2 cellular contexts compared by ENCODE assay signal in genomic region chr9:97591535-97591934, GRCh38.
TF ChIP-seq lines count a peak whose summit lies in the region.

No MANE protein-coding gene starts in this region.

TF ChIP-seq in GM23338, 12 proteins besides CTCF, POLR2A, EP300 and RAD21:
- TF ChIP-seq ZNF331 (CRISPR knock-in tag; IDR thresholded peaks at IDR 0.05; ENCODE audit: low read depth) (no peak), EZH2phosphoT487 (IDR thresholded peaks at IDR 0.05; ENCODE audit: unreplicated experiment) (no peak), STAT1 (IDR thresholded peaks at IDR 0.05; ENCODE audit: unreplicated experiment) (no peak), ETS1 (IDR thresholded peaks at IDR 0.05) (no peak), ZNF114 (CRISPR knock-in tag; IDR thresholded peaks at IDR 0.05) (no peak), EZH2 (IDR thresholded peaks at IDR 0.05; ENCODE audit: low read depth, unreplicated experiment) (no peak)
- TF ChIP-seq, protein P1, sequence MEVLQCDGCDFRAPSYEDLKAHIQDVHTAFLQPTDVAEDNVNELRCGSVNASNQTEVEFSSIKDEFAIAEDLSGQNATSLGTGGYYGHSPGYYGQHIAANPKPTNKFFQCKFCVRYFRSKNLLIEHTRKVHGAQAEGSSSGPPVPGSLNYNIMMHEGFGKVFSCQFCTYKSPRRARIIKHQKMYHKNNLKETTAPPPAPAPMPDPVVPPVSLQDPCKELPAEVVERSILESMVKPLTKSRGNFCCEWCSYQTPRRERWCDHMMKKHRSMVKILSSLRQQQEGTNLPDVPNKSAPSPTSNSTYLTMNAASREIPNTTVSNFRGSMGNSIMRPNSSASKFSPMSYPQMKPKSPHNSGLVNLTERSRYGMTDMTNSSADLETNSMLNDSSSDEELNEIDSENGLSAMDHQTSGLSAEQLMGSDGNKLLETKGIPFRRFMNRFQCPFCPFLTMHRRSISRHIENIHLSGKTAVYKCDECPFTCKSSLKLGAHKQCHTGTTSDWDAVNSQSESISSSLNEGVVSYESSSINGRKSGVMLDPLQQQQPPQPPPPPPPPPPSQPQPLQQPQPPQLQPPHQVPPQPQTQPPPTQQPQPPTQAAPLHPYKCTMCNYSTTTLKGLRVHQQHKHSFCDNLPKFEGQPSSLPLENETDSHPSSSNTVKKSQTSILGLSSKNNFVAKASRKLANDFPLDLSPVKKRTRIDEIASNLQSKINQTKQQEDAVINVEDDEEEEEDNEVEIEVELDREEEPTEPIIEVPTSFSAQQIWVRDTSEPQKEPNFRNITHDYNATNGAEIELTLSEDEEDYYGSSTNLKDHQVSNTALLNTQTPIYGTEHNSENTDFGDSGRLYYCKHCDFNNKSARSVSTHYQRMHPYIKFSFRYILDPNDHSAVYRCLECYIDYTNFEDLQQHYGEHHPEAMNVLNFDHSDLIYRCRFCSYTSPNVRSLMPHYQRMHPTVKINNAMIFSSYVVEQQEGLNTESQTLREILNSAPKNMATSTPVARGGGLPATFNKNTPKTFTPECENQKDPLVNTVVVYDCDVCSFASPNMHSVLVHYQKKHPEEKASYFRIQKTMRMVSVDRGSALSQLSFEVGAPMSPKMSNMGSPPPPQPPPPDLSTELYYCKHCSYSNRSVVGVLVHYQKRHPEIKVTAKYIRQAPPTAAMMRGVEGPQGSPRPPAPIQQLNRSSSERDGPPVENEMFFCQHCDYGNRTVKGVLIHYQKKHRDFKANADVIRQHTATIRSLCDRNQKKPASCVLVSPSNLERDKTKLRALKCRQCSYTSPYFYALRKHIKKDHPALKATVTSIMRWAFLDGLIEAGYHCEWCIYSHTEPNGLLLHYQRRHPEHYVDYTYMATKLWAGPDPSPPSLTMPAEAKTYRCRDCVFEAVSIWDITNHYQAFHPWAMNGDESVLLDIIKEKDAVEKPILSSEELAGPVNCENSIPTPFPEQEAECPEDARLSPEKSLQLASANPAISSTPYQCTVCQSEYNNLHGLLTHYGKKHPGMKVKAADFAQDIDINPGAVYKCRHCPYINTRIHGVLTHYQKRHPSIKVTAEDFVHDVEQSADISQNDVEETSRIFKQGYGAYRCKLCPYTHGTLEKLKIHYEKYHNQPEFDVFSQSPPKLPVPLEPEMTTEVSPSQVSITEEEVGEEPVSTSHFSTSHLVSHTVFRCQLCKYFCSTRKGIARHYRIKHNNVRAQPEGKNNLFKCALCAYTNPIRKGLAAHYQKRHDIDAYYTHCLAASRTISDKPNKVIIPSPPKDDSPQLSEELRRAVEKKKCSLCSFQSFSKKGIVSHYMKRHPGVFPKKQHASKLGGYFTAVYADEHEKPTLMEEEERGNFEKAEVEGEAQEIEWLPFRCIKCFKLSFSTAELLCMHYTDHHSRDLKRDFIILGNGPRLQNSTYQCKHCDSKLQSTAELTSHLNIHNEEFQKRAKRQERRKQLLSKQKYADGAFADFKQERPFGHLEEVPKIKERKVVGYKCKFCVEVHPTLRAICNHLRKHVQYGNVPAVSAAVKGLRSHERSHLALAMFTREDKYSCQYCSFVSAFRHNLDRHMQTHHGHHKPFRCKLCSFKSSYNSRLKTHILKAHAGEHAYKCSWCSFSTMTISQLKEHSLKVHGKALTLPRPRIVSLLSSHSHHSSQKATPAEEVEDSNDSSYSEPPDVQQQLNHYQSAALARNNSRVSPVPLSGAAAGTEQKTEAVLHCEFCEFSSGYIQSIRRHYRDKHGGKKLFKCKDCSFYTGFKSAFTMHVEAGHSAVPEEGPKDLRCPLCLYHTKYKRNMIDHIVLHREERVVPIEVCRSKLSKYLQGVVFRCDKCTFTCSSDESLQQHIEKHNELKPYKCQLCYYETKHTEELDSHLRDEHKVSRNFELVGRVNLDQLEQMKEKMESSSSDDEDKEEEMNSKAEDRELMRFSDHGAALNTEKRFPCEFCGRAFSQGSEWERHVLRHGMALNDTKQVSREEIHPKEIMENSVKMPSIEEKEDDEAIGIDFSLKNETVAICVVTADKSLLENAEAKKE (CRISPR knock-in tag; IDR thresholded peaks at IDR 0.05), result no peak

TF ChIP-seq in H1, 55 proteins besides CTCF, POLR2A, EP300 and RAD21:
- TF ChIP-seq, protein P2, sequence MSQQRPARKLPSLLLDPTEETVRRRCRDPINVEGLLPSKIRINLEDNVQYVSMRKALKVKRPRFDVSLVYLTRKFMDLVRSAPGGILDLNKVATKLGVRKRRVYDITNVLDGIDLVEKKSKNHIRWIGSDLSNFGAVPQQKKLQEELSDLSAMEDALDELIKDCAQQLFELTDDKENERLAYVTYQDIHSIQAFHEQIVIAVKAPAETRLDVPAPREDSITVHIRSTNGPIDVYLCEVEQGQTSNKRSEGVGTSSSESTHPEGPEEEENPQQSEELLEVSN (IDR thresholded peaks at IDR 0.05), result no peak
- TF ChIP-seq CBX8 (IDR thresholded peaks at IDR 0.05; ENCODE audit: borderline replicate concordance, low read depth, low read length), result no peak
- no peak for TF ChIP-seq BRCA1 (IDR thresholded peaks at IDR 0.05; ENCODE audit: low read depth, low read length)
- TF ChIP-seq CEBPB (IDR thresholded peaks at IDR 0.05; ENCODE audit: low read depth, low read length), result no peak
- TF ChIP-seq, protein P3, sequence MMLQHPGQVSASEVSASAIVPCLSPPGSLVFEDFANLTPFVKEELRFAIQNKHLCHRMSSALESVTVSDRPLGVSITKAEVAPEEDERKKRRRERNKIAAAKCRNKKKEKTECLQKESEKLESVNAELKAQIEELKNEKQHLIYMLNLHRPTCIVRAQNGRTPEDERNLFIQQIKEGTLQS (IDR thresholded peaks at IDR 0.05; ENCODE audit: insufficient read depth, low read depth, low read length), result no peak
- no peak for TF ChIP-seq MAFK (IDR thresholded peaks at IDR 0.05; ENCODE audit: low read depth, low read length)
- TF ChIP-seq EZH2 (IDR thresholded peaks at IDR 0.05; ENCODE audit: low read depth, low read length, severe bottlenecking), result no peak
- no peak for TF ChIP-seq JUND (IDR thresholded peaks at IDR 0.05; ENCODE audit: low read length)
- no peak for TF ChIP-seq POLR2AphosphoS5 (IDR thresholded peaks at IDR 0.05; ENCODE audit: low read depth, low read length)
